Comparison of ENCODE assay signal across 2 cellular contexts in genomic region chr2:241020201-241020600, GRCh38.
TF ChIP-seq lines count a peak whose summit lies in the region.

No MANE protein-coding gene starts in this region.

TF ChIP-seq in IMR-90, 13 proteins besides CTCF, POLR2A, EP300 and RAD21:
- TF ChIP-seq RFX5 (IDR thresholded peaks at IDR 0.05; ENCODE audit: low read depth, low read length): no peak
- no peak for TF ChIP-seq BHLHE40 (IDR thresholded peaks at IDR 0.05; ENCODE audit: low read depth, low read length)
- TF ChIP-seq FOS (IDR thresholded peaks at IDR 0.05; ENCODE audit: low read depth, low read length): no peak
- no peak for TF ChIP-seq RCOR1 (IDR thresholded peaks at IDR 0.05; ENCODE audit: insufficient replicate concordance, low read length)
- TF ChIP-seq ELK1 (IDR thresholded peaks at IDR 0.05; ENCODE audit: borderline replicate concordance, low read depth, low read length): no peak
- TF ChIP-seq MAFK (IDR thresholded peaks at IDR 0.05; ENCODE audit: low read depth, low read length): no peak
- TF ChIP-seq CEBPB (IDR thresholded peaks at IDR 0.05; ENCODE audit: low read depth, low read length): no peak
- TF ChIP-seq NFE2L2 (IDR thresholded peaks at IDR 0.05; ENCODE audit: low read depth, low read length): no peak
- no peak for TF ChIP-seq MAZ (IDR thresholded peaks at IDR 0.05; ENCODE audit: borderline replicate concordance, low read depth, low read length)
- no peak for TF ChIP-seq CHD1 (IDR thresholded peaks at IDR 0.05; ENCODE audit: low read depth, low read length)
- TF ChIP-seq SMC3 (IDR thresholded peaks at IDR 0.05; ENCODE audit: low read depth, low read length): no peak
- no peak for TF ChIP-seq MXI1 (IDR thresholded peaks at IDR 0.05; ENCODE audit: borderline replicate concordance, low read depth, low read length)
- no peak for TF ChIP-seq USF2 (IDR thresholded peaks at IDR 0.05; ENCODE audit: low read depth, low read length)

TF ChIP-seq in HepG2, 621 proteins besides CTCF, POLR2A, EP300 and RAD21:
- TF ChIP-seq ZNF766 (CRISPR knock-in tag; IDR thresholded peaks at IDR 0.05; ENCODE audit: borderline replicate concordance) (no peak), LCORL (IDR thresholded peaks at IDR 0.05) (no peak), LCORL (CRISPR knock-in tag; IDR thresholded peaks at IDR 0.05) (no peak), NFE2L2 (IDR thresholded peaks at IDR 0.05; ENCODE audit: low read length) (no peak), TIGD3 (CRISPR knock-in tag; IDR thresholded peaks at IDR 0.05; ENCODE audit: borderline replicate concordance) (no peak), SRSF9 (IDR thresholded peaks at IDR 0.05; ENCODE audit: borderline replicate concordance, insufficient read depth, low read depth, low read length, poor library complexity, severe bottlenecking) (no peak)
